Comparison of ENCODE assay signal across 8 cellular contexts in genomic region chr4:70687821-70688794, GRCh38. TPM values are rescaled to one million over a fixed set of nuclear protein-coding genes. Genes with fewer than 3 reads are reported as not detected.
DNase-seq lines count a peak whose midpoint lies in the region; ATAC-seq, FAIRE-seq and TF ChIP-seq lines count a peak whose summit lies in the region.

A gene with protein sequence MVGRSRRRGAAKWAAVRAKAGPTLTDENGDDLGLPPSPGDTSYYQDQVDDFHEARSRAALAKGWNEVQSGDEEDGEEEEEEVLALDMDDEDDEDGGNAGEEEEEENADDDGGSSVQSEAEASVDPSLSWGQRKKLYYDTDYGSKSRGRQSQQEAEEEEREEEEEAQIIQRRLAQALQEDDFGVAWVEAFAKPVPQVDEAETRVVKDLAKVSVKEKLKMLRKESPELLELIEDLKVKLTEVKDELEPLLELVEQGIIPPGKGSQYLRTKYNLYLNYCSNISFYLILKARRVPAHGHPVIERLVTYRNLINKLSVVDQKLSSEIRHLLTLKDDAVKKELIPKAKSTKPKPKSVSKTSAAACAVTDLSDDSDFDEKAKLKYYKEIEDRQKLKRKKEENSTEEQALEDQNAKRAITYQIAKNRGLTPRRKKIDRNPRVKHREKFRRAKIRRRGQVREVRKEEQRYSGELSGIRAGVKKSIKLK (plus strand): TSS chr4:70688532. CDS start chr4:70688678, 146 bp downstream.

- H4K5ac ChIP-seq in mesendoderm (ENCODE audit: low read length), result peak within 1 kb of the TSS; percentile 40

- H2BK15ac ChIP-seq in mesendoderm (replicated peaks; ENCODE audit: low read depth), result no peak within 1 kb of the TSS

- H2BK120ac ChIP-seq in mesendoderm (ENCODE audit: low read depth, low read length), result no peak within 1 kb of the TSS

- H3K9me3 Mint-ChIP-seq in Caco-2 (ENCODE audit: unreplicated experiment), result no peaks in the 10 kb centered on the region
- no peaks in the 10 kb centered on the region for H3K9me3 Mint-ChIP-seq in activated CD8-positive, alpha-beta memory T cell treated with anti-CD3 and anti-CD28 coated beads, Interleukin-2, amount 10 ng/mL, durations not matched to agents 7 days and 5 days (ENCODE audit: low read depth)

- peak within 1 kb of the TSS; percentile 98 for H3K23ac ChIP-seq in mesendoderm (ENCODE audit: low read length)

- peak within 1 kb of the TSS; percentile 93 for H3K4ac ChIP-seq in mesendoderm (ENCODE audit: low read depth, low read length)

- DNase-seq in Caco-2 (peak; percentile 93 to 94), HTR-8/SVneo (ENCODE audit: insufficient read length, low spot score) (peak; percentile 71), NOMO-1 treated with dmso at 0.1 percent for 144 hours (lab: John Stamatoyannopoulos, UW; ENCODE audit: unreplicated experiment) (peak; percentile 97), mesendoderm (peak; percentile 99)
- DNase-seq in activated CD8-positive, alpha-beta memory T cell treated with anti-CD3 and anti-CD28 coated beads, Interleukin-2, amount 10 ng/mL, durations not matched to agents 7 days and 5 days, result peak; percentile 93
- peak; percentile 89 for DNase-seq in stimulated activated CD8-positive, alpha-beta memory T cell treated with anti-CD3 and anti-CD28 coated beads, Interleukin-15, amount 100 ng/mL, for 24 hours (ENCODE audit: low read depth)

- H3K4me3 ChIP-seq in Caco-2 (ENCODE audit: low read depth, low read length), result peak within 1 kb of the TSS; percentile 85
- peak within 1 kb of the TSS; percentile 87 for H3K4me3 ChIP-seq in endocrine pancreas (ENCODE audit: control insufficient read depth, insufficient read depth, low read length)
- H3K4me3 ChIP-seq in mesendoderm (ENCODE audit: low read length), result peak within 1 kb of the TSS; percentile 98

- peaks cover 5% of the 10 kb centered on the region for H3K79me1 ChIP-seq in mesendoderm (ENCODE audit: low read length)

- no peak within 1 kb of the TSS for H4K8ac ChIP-seq in mesendoderm (ENCODE audit: low read depth, low read length)

- CTCF ChIA-PET in Caco-2 (lab: Charles Lee), result interaction anchor here (0.5 to 1.3 kb wide), 4 partner anchors 16 to 322 kb away, joined by 3 to 8 read pairs (median 4); no protein-coding TSS in a partner anchor
- CTCF ChIA-PET in activated CD8-positive, alpha-beta memory T cell treated with anti-CD3 and anti-CD28 coated beads, Interleukin-2, amount 10 ng/mL, durations not matched to agents 7 days and 5 days (lab: Charles Lee), result interaction anchor here (0.6 to 3.9 kb wide), 14 partner anchors 10 to 321 kb away, joined by 3 to 39 read pairs (median 6); no protein-coding TSS in a partner anchor

- H3K18ac ChIP-seq in mesendoderm (ENCODE audit: low read length), result peak within 1 kb of the TSS; percentile 53

- intact Hi-C loops in Caco-2 (cut with micrococcal nuclease; ENCODE audit: unreplicated experiment), result loop anchor here (1.0 to 5.0 kb wide), 5 partner anchors 16 to 305 kb away; partner anchors contain the start of gene DCK

- peak within 1 kb of the TSS; percentile 86 for H3K27ac ChIP-seq in mesendoderm (ENCODE audit: low read depth, low read length)

- POLR2A ChIA-PET in Caco-2 (lab: Charles Lee), result interaction anchor here (1.2 to 1.3 kb wide), 2 partner anchors 16 to 17 kb away, joined by 5 to 7 read pairs; no protein-coding TSS in a partner anchor

- H3K27me3 ChIP-seq in Caco-2 (replicated peaks; ENCODE audit: control insufficient read depth, insufficient read depth, low read length), result no peaks in the 10 kb centered on the region
- no peaks in the 10 kb centered on the region for H3K27me3 ChIP-seq in endocrine pancreas (ENCODE audit: control insufficient read depth, insufficient read depth, low read length)
- H3K27me3 ChIP-seq in mesendoderm (ENCODE audit: insufficient read depth, low read length, poor library complexity), result no peaks in the 10 kb centered on the region

- peak within 1 kb of the TSS; percentile 61 for H2AK5ac ChIP-seq in mesendoderm (ENCODE audit: low read length)

- H3K36me3 ChIP-seq in Caco-2 (ENCODE audit: control insufficient read depth, insufficient read depth, low read length) (no peaks in the 10 kb centered on the region), endocrine pancreas (ENCODE audit: control insufficient read depth, insufficient read depth, low read length) (no peaks in the 10 kb centered on the region), mesendoderm (ENCODE audit: control insufficient read depth, insufficient read depth, low read length) (no peaks in the 10 kb centered on the region)

- peak within 1 kb of the TSS; percentile 59 for H3K4me2 ChIP-seq in mesendoderm (ENCODE audit: low read length)

- H3K36me3 Mint-ChIP-seq in Caco-2 (ENCODE audit: insufficient read depth, unreplicated experiment), result peaks cover 40% of the 10 kb centered on the region
- peaks cover 13% of the 10 kb centered on the region for H3K36me3 Mint-ChIP-seq in activated CD8-positive, alpha-beta memory T cell treated with anti-CD3 and anti-CD28 coated beads, Interleukin-2, amount 10 ng/mL, durations not matched to agents 7 days and 5 days

- peak; percentile 77 to 89 for TF ChIP-seq CTCF in Caco-2 (IDR thresholded peaks at IDR 0.05; ENCODE audit: insufficient read depth in 1 of 2, low read depth in 1 of 2, low read length in 1 of 2, severe bottlenecking in 1 of 2, unreplicated experiment in 1 of 2)

- H3K9ac ChIP-seq in endocrine pancreas (ENCODE audit: control insufficient read depth, insufficient read depth, low read length), result peak within 1 kb of the TSS; percentile 92
- H3K9ac ChIP-seq in mesendoderm (ENCODE audit: low read length), result peak within 1 kb of the TSS; percentile 94

- H2BK5ac ChIP-seq in mesendoderm (ENCODE audit: low read length), result peak within 1 kb of the TSS; percentile 69

- peak; percentile 93 for ATAC-seq in GM21360 (IDR thresholded peaks at IDR 0.05; ENCODE audit: unreplicated experiment)
- ATAC-seq in activated CD8-positive, alpha-beta memory T cell treated with anti-CD3 and anti-CD28 coated beads, Interleukin-2, amount 10 ng/mL, durations not matched to agents 7 days and 5 days, result peak; percentile 93

- H3K27me3 Mint-ChIP-seq in Caco-2 (ENCODE audit: insufficient read depth, unreplicated experiment), result no peaks in the 10 kb centered on the region
- no peaks in the 10 kb centered on the region for H3K27me3 Mint-ChIP-seq in activated CD8-positive, alpha-beta memory T cell treated with anti-CD3 and anti-CD28 coated beads, Interleukin-2, amount 10 ng/mL, durations not matched to agents 7 days and 5 days

- peak within 1 kb of the TSS; percentile 98 for H3K56ac ChIP-seq in mesendoderm (ENCODE audit: low read length)

- peak within 1 kb of the TSS; percentile 96 for H3K4me3 Mint-ChIP-seq in Caco-2 (ENCODE audit: unreplicated experiment)
- H3K4me3 Mint-ChIP-seq in activated CD8-positive, alpha-beta memory T cell treated with anti-CD3 and anti-CD28 coated beads, Interleukin-2, amount 10 ng/mL, durations not matched to agents 7 days and 5 days, result peak within 1 kb of the TSS; percentile 99

- H3K4me1 ChIP-seq in Caco-2, result peaks cover 6% of the 10 kb centered on the region; the same call in 1 of the 2 replicates
- H3K4me1 ChIP-seq in endocrine pancreas (ENCODE audit: control insufficient read depth, insufficient read depth, low read length), result peaks cover 14% of the 10 kb centered on the region
- H3K4me1 ChIP-seq in mesendoderm (ENCODE audit: control insufficient read depth, low read depth, low read length), result peaks cover 8% of the 10 kb centered on the region

- peaks cover 16% of the 10 kb centered on the region for H3K4me1 Mint-ChIP-seq in Caco-2 (ENCODE audit: low read depth, unreplicated experiment)
- peaks cover 30% of the 10 kb centered on the region for H3K4me1 Mint-ChIP-seq in activated CD8-positive, alpha-beta memory T cell treated with anti-CD3 and anti-CD28 coated beads, Interleukin-2, amount 10 ng/mL, durations not matched to agents 7 days and 5 days

- peaks cover 19% of the 10 kb centered on the region for H3K79me2 ChIP-seq in mesendoderm (ENCODE audit: control insufficient read depth, insufficient read depth, low read length)

- peak; percentile 44 for FAIRE-seq in HTR-8/SVneo (lab: Jason Lieb, UNC)

- H3K27ac Mint-ChIP-seq in Caco-2 (ENCODE audit: unreplicated experiment), result peak within 1 kb of the TSS; percentile 88
- peak within 1 kb of the TSS; percentile 95 for H3K27ac Mint-ChIP-seq in activated CD8-positive, alpha-beta memory T cell treated with anti-CD3 and anti-CD28 coated beads, Interleukin-2, amount 10 ng/mL, durations not matched to agents 7 days and 5 days

- H3K9me3 ChIP-seq in Caco-2 (no peaks in the 10 kb centered on the region), endocrine pancreas (ENCODE audit: control insufficient read depth, low read length) (no peaks in the 10 kb centered on the region)

- no CpG with 5 or more reads among the region's 70 CpGs for WGBS in mesendoderm (ENCODE audit: extremely low coverage, insufficient coverage, low lambda C conversion rate)

- BruUV-seq in Caco-2 (replicated peaks; lab: Mats Ljungman, UMichigan), result TSS peak; percentile 99

RNA-seq across cellular contexts. Expression of the gene that starts here (rescaled TPM):
- total RNA-seq in Caco-2 (2022), result 28.2 and 31.4 TPM in 2 replicates
- 10 to 100 TPM; 28.0 to 33.6 TPM for total RNA-seq in activated CD8-positive, alpha-beta memory T cell treated with anti-CD3 and anti-CD28 coated beads, Interleukin-2, amount 10 ng/mL, durations not matched to agents 7 days and 5 days
- polyA plus RNA-seq in mesendoderm (2013, experiment 1 of 2), result 73.6 TPM
- polyA plus RNA-seq in mesendoderm (2013, experiment 2 of 2), result 72.9 TPM

Comparison
In these comparisons a context has a peak if more than half of its experiments do, and no peak if none do; other contexts are left out.
1. Peak in every context shown above with its lines: DNase-seq, ATAC-seq, H3K4me3 ChIP-seq and H3K27ac ChIP-seq.